1 cellular context compared by ENCODE assay signal in the genomic region with DNA sequence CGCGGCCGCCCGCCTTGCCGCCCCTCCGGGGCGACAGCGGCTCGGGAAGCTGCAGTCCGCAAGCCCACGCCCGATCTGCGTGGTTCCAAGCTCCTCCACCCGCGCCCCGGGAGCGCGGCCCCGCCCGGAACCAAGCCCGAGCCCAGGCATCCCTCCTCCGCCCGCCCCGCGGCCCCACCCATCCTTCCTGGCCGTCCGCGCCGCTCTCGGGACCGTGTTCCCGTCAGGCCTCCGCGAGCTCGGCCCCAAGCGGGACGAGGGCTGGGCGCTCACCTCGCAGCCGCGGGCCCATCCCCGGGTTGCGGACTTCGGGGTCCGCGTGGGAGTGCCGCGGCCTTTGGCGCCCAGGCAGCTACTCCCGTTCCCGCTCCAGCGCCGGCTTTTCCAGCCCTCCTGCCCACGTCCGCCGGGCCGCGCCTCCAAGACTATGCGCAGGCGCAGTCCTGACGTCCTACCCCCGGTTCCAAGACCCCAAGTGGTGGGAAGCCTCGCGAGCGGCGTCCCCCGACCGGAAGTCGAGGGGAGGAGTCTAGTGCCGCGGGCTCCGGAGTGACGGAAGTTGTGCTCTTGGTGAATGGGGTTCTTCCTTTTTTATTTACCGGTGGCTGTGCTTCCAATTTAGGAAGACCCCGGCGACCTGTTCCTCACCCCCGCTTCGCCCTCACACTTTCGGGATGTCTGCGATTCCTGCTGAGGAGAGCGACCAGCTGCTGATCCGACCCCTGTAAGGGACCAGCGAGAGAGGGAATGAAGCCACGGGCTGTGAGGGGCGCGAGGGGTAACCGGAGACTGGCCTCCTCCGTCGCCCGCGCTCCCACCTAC.
TF ChIP-seq lines count a peak whose summit lies in the region.

Gene CPSF3 (plus strand): TSS at position 555 of the 822 bp plus-strand sequence. CDS start 120 bp downstream, at position 675.
A gene with protein sequence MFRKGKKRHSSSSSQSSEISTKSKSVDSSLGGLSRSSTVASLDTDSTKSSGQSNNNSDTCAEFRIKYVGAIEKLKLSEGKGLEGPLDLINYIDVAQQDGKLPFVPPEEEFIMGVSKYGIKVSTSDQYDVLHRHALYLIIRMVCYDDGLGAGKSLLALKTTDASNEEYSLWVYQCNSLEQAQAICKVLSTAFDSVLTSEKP (minus strand): TSS at position 429 of the 822 bp plus-strand sequence. CDS start 4,831 bp downstream, outside the sequence.

TF ChIP-seq in GM12878, 131 proteins besides CTCF, POLR2A, EP300 and RAD21 (continued from another document and continues in another):
- TF ChIP-seq ZNF622 (IDR thresholded peaks at IDR 0.05) (no peak), SUZ12 (IDR thresholded peaks at IDR 0.05; ENCODE audit: unreplicated experiment) (no peak), BRCA1 (IDR thresholded peaks at IDR 0.05; ENCODE audit: low read depth, low read length) (peak; percentile 74), TCF12 (IDR thresholded peaks at IDR 0.05; ENCODE audit: low read depth, low read length) (no peak), NFYA (IDR thresholded peaks at IDR 0.05; ENCODE audit: borderline replicate concordance, low read depth, low read length) (no peak), NBN (IDR thresholded peaks at IDR 0.05) (no peak), ZNF274 (IDR thresholded peaks at IDR 0.05; ENCODE audit: insufficient read depth, insufficient read length) (no peak), FOS (IDR thresholded peaks at IDR 0.05; ENCODE audit: borderline replicate concordance, extremely low read depth, insufficient read length) (no peak), GATAD2B (conservative IDR thresholded peaks at IDR 0.05; ENCODE audit: low read depth) (peak; percentile 94), SIN3A (IDR thresholded peaks at IDR 0.05; ENCODE audit: low read depth, low read length) (peak; percentile 78), SIX5 (IDR thresholded peaks at IDR 0.05; ENCODE audit: low read depth, low read length, severe bottlenecking) (no peak), CREM (IDR thresholded peaks at IDR 0.05; ENCODE audit: low read depth) (peak; percentile 40; the same call in 1 of the 2 replicates), MXI1 (IDR thresholded peaks at IDR 0.05; ENCODE audit: low read depth, low read length) (peak; percentile 55; the same call in 1 of the 2 replicates), EGR1 (IDR thresholded peaks at IDR 0.05; ENCODE audit: borderline replicate concordance in 1 of 2, low read depth in 2 of 2, low read length in 2 of 2) (peak in 1 of 2 experiments; percentile 88; a peak in 2 of 3 replicates), SREBF1 (IDR thresholded peaks at IDR 0.05; ENCODE audit: low read length) (no peak), RCOR1 (conservative IDR thresholded peaks at IDR 0.05; ENCODE audit: low read depth, low read length) (0 out of 2 replicates have a peak, but pooled peaks have one; percentile 48), IRF4 (IDR thresholded peaks at IDR 0.05; ENCODE audit: low read depth, low read length) (no peak), BHLHE40 (IDR thresholded peaks at IDR 0.05; ENCODE audit: borderline replicate concordance in 1 of 2, low read depth in 2 of 2, low read length in 1 of 2) (peak in 1 of 2 experiments; percentile 69; a peak in 3 of 4 replicates), IKZF1 (conservative IDR thresholded peaks at IDR 0.05) (peak; percentile 97), EED (IDR thresholded peaks at IDR 0.05; ENCODE audit: low read depth) (peak; percentile 36), KDM1A (IDR thresholded peaks at IDR 0.05; ENCODE audit: borderline replicate concordance) (no peak), CEBPZ (IDR thresholded peaks at IDR 0.05; ENCODE audit: low read depth, low read length) (no peak), HDAC6 (IDR thresholded peaks at IDR 0.05; ENCODE audit: unreplicated experiment) (no peak), WRNIP1 (IDR thresholded peaks at IDR 0.05; ENCODE audit: borderline replicate concordance, low read depth, low read length) (no peak), ZNF207 (IDR thresholded peaks at IDR 0.05; ENCODE audit: borderline replicate concordance) (peak; percentile 80; the same call in 1 of the 2 replicates), ZNF687 (IDR thresholded peaks at IDR 0.05) (peak; percentile 77), MYC (IDR thresholded peaks at IDR 0.05; ENCODE audit: insufficient read depth, insufficient read length, insufficient replicate concordance, low read length, severe bottlenecking) (no peak), SMAD1 (IDR thresholded peaks at IDR 0.05; ENCODE audit: low read depth, partially characterized antibody) (peak; percentile 49), CHD2 (IDR thresholded peaks at IDR 0.05; ENCODE audit: borderline replicate concordance, low read depth, low read length) (peak; percentile 97), NR2C2 (IDR thresholded peaks at IDR 0.05; ENCODE audit: borderline replicate concordance, control insufficient read depth, insufficient read length, low read depth) (no peak), TARDBP (IDR thresholded peaks at IDR 0.05; ENCODE audit: borderline replicate concordance) (no peak), TAF1 (IDR thresholded peaks at IDR 0.05; ENCODE audit: borderline replicate concordance, low read depth, low read length) (peak; percentile 58), CBX5 (IDR thresholded peaks at IDR 0.05; ENCODE audit: low read depth) (no peak; the same call in 1 of the 2 replicates), IKZF2 (IDR thresholded peaks at IDR 0.05) (peak; percentile 60 to 62; a peak in 2 of 4 replicates), NRF1 (conservative IDR thresholded peaks at IDR 0.05; ENCODE audit: low read depth, low read length) (peak; percentile 55), EZH2 (IDR thresholded peaks at IDR 0.05; ENCODE audit: borderline replicate concordance, control insufficient read depth, low read depth, low read length) (no peak), RUNX3 (IDR thresholded peaks at IDR 0.05; ENCODE audit: low read length) (peak; percentile 59), CEBPB (IDR thresholded peaks at IDR 0.05; ENCODE audit: borderline replicate concordance in 1 of 2, low read depth in 2 of 2, low read length in 2 of 2) (no peak), RELA (IDR thresholded peaks at IDR 0.05; ENCODE audit: borderline replicate concordance, partially characterized antibody) (peak; percentile 73), MTA3 (IDR thresholded peaks at IDR 0.05; ENCODE audit: borderline replicate concordance, low read length) (no peak), POLR2AphosphoS5 (IDR thresholded peaks at IDR 0.05; ENCODE audit: low read length) (peak; percentile 58), NFXL1 (IDR thresholded peaks at IDR 0.05; ENCODE audit: borderline replicate concordance) (no peak), LARP7 (IDR thresholded peaks at IDR 0.05) (peak; percentile 93)
- TF ChIP-seq, protein P1, sequence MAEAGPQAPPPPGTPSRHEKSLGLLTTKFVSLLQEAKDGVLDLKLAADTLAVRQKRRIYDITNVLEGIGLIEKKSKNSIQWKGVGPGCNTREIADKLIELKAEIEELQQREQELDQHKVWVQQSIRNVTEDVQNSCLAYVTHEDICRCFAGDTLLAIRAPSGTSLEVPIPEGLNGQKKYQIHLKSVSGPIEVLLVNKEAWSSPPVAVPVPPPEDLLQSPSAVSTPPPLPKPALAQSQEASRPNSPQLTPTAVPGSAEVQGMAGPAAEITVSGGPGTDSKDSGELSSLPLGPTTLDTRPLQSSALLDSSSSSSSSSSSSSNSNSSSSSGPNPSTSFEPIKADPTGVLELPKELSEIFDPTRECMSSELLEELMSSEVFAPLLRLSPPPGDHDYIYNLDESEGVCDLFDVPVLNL (IDR thresholded peaks at IDR 0.05; ENCODE audit: low read depth, low read length), result no peak
- TF ChIP-seq, protein P2, sequence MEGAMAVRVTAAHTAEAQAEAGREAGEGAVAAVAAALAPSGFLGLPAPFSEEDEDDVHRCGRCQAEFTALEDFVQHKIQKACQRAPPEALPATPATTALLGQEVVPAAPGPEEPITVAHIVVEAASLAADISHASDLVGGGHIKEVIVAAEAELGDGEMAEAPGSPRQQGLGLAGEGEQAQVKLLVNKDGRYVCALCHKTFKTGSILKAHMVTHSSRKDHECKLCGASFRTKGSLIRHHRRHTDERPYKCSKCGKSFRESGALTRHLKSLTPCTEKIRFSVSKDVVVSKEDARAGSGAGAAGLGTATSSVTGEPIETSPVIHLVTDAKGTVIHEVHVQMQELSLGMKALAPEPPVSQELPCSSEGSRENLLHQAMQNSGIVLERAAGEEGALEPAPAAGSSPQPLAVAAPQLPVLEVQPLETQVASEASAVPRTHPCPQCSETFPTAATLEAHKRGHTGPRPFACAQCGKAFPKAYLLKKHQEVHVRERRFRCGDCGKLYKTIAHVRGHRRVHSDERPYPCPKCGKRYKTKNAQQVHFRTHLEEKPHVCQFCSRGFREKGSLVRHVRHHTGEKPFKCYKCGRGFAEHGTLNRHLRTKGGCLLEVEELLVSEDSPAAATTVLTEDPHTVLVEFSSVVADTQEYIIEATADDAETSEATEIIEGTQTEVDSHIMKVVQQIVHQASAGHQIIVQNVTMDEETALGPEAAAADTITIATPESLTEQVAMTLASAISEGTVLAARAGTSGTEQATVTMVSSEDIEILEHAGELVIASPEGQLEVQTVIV (IDR thresholded peaks at IDR 0.05; ENCODE audit: borderline replicate concordance, partially characterized antibody), result peak; percentile 57
- TF ChIP-seq, protein P3, sequence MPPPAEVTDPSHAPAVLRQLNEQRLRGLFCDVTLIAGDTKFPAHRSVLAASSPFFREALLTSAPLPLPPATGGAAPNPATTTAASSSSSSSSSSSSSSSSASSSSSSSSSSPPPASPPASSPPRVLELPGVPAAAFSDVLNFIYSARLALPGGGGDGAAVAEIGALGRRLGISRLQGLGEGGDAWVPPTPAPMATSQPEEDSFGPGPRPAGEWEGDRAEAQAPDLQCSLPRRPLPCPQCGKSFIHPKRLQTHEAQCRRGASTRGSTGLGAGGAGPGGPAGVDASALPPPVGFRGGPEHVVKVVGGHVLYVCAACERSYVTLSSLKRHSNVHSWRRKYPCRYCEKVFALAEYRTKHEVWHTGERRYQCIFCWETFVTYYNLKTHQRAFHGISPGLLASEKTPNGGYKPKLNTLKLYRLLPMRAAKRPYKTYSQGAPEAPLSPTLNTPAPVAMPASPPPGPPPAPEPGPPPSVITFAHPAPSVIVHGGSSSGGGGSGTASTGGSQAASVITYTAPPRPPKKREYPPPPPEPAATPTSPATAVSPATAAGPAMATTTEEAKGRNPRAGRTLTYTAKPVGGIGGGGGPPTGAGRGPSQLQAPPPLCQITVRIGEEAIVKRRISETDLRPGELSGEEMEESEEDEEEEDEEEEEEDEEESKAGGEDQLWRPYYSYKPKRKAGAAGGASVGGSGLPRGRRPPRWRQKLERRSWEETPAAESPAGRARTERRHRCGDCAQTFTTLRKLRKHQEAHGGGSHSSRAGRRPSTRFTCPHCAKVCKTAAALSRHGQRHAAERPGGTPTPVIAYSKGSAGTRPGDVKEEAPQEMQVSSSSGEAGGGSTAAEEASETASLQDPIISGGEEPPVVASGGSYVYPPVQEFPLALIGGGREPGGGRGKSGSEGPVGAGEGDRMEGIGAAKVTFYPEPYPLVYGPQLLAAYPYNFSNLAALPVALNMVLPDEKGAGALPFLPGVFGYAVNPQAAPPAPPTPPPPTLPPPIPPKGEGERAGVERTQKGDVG (CRISPR knock-in tag; IDR thresholded peaks at IDR 0.05), result no peak
